Comparison of ENCODE assay signal across 2 cellular contexts in genomic region chr19:38304352-38304865, GRCh38.
A peak's percentile ranks its signal among the peaks of the same experiment; 100 is the strongest.
TF ChIP-seq lines count a peak whose summit lies in the region.

No MANE protein-coding gene starts in this region.

TF ChIP-seq in Ishikawa, 13 proteins besides CTCF, POLR2A, EP300 and RAD21:
- TF ChIP-seq TCF12 (IDR thresholded peaks at IDR 0.05; ENCODE audit: low read depth) (peak; percentile 14; the same call in 1 of the 2 replicates), REST (IDR thresholded peaks at IDR 0.05; ENCODE audit: low read depth) (no peak)

TF ChIP-seq in H1, 55 proteins besides CTCF, POLR2A, EP300 and RAD21:
- no peak for TF ChIP-seq SAP30 (IDR thresholded peaks at IDR 0.05; ENCODE audit: insufficient read depth, insufficient replicate concordance, low read length)
- TF ChIP-seq E2F6 (IDR thresholded peaks at IDR 0.05), result peak; percentile 58; the same call in 1 of the 2 replicates
- TF ChIP-seq SP2 (IDR thresholded peaks at IDR 0.05; ENCODE audit: low read length), result no peak
- peak; percentile 24 for TF ChIP-seq KDM4A (IDR thresholded peaks at IDR 0.05; ENCODE audit: low read depth, low read length, severe bottlenecking)
- TF ChIP-seq SIRT6 (IDR thresholded peaks at IDR 0.05; ENCODE audit: low read length), result no peak
- TF ChIP-seq SIX5 (IDR thresholded peaks at IDR 0.05; ENCODE audit: low read depth, low read length), result no peak
- no peak for TF ChIP-seq GABPA (IDR thresholded peaks at IDR 0.05; ENCODE audit: borderline replicate concordance, insufficient read depth, low read length)
- no peak for TF ChIP-seq TAF7 (optimal IDR thresholded peaks at IDR 0.05; ENCODE audit: borderline replicate concordance, low read depth, low read length)
- TF ChIP-seq SUZ12 (IDR thresholded peaks at IDR 0.05; ENCODE audit: low read length), result 0 out of 2 replicates have a peak, but pooled peaks have one; percentile 30
- no peak for TF ChIP-seq HDAC6 (IDR thresholded peaks at IDR 0.05; ENCODE audit: low read depth, low read length)
- TF ChIP-seq SRF (IDR thresholded peaks at IDR 0.05; ENCODE audit: low read depth, low read length), result no peak
- no peak for TF ChIP-seq SP4 (IDR thresholded peaks at IDR 0.05; ENCODE audit: low read length)
- no peak for TF ChIP-seq SIN3A (conservative IDR thresholded peaks at IDR 0.05 in 1 of 2, IDR thresholded peaks at IDR 0.05 in 1 of 2; ENCODE audit: low read depth in 1 of 2, low read length in 2 of 2)
- TF ChIP-seq RFX5 (IDR thresholded peaks at IDR 0.05; ENCODE audit: borderline replicate concordance, low read depth, low read length), result no peak
- TF ChIP-seq NANOG (IDR thresholded peaks at IDR 0.05; ENCODE audit: insufficient read depth, low read depth, low read length, poor library complexity, severe bottlenecking), result no peak
- TF ChIP-seq MAX (IDR thresholded peaks at IDR 0.05), result peak; percentile 65
